ENCODE assay signal across 1 cellular context in genomic region chr17:73261952-73262675, GRCh38.
A peak's percentile ranks its signal among the peaks of the same experiment; 100 is the strongest.
TF ChIP-seq lines count a peak whose summit lies in the region.

No MANE protein-coding gene starts in this region.

TF ChIP-seq in HepG2, 621 proteins besides CTCF, POLR2A, EP300 and RAD21 (continued from another document and continues in another):
- TF ChIP-seq ZBTB10 (CRISPR knock-in tag; IDR thresholded peaks at IDR 0.05; ENCODE audit: borderline replicate concordance) (peak; percentile 97), ZBTB3 (CRISPR knock-in tag; IDR thresholded peaks at IDR 0.05; ENCODE audit: borderline replicate concordance, low read depth) (no peak; the same call in 1 of the 2 replicates), NRL (CRISPR knock-in tag; IDR thresholded peaks at IDR 0.05; ENCODE audit: borderline replicate concordance) (no peak), SAFB2 (CRISPR knock-in tag; IDR thresholded peaks at IDR 0.05; ENCODE audit: borderline replicate concordance, low read depth) (peak; percentile 82), FOSL2 (CRISPR knock-in tag; IDR thresholded peaks at IDR 0.05) (peak; percentile 4), GTF3A (CRISPR knock-in tag; conservative IDR thresholded peaks at IDR 0.05) (0 out of 2 replicates have a peak, but pooled peaks have one; percentile 35), ETV5 (CRISPR knock-in tag; IDR thresholded peaks at IDR 0.05; ENCODE audit: borderline replicate concordance) (peak; percentile 67), ZNF432 (CRISPR knock-in tag; IDR thresholded peaks at IDR 0.05; ENCODE audit: borderline replicate concordance) (no peak; the same call in 1 of the 2 replicates), GMEB2 (CRISPR knock-in tag; IDR thresholded peaks at IDR 0.05; ENCODE audit: low read depth) (no peak), UBTF (CRISPR knock-in tag; IDR thresholded peaks at IDR 0.05) (peak; percentile 76), ZNF264 (CRISPR knock-in tag; IDR thresholded peaks at IDR 0.05) (peak; percentile 63; the same call in 1 of the 2 replicates), STAG1 (CRISPR knock-in tag; IDR thresholded peaks at IDR 0.05) (peak; percentile 71), ZNF17 (CRISPR knock-in tag; IDR thresholded peaks at IDR 0.05) (no peak), FOXO1 (CRISPR knock-in tag; IDR thresholded peaks at IDR 0.05) (peak; percentile 86), SPEN (CRISPR knock-in tag; IDR thresholded peaks at IDR 0.05; ENCODE audit: low read depth) (peak; percentile 90), CEBPZ (IDR thresholded peaks at IDR 0.05; ENCODE audit: low read length) (no peak), TP53 (CRISPR knock-in tag; conservative IDR thresholded peaks at IDR 0.05) (no peak; the same call in 1 of the 2 replicates), ZNF503 (CRISPR knock-in tag; IDR thresholded peaks at IDR 0.05) (no peak), CBX1 (IDR thresholded peaks at IDR 0.05; ENCODE audit: low read depth) (peak; percentile 32), SOX6 (IDR thresholded peaks at IDR 0.05) (no peak), SOX6 (CRISPR knock-in tag; IDR thresholded peaks at IDR 0.05) (peak; percentile 87), ZBTB37 (CRISPR knock-in tag; IDR thresholded peaks at IDR 0.05) (peak; percentile 81), ZNF383 (CRISPR knock-in tag; IDR thresholded peaks at IDR 0.05; ENCODE audit: borderline replicate concordance) (no peak; the same call in 1 of the 2 replicates), GATA4 (IDR thresholded peaks at IDR 0.05; ENCODE audit: borderline replicate concordance, low read depth) (peak; percentile 20; the same call in 1 of the 2 replicates), PBX3 (CRISPR knock-in tag; IDR thresholded peaks at IDR 0.05; ENCODE audit: borderline replicate concordance) (no peak), REST (IDR thresholded peaks at IDR 0.05; ENCODE audit: borderline replicate concordance in 1 of 2, low read depth in 1 of 2, low read length in 2 of 2) (peak in 1 of 2 experiments; percentile 42; a peak in 1 of 4 replicates), ZMAT5 (CRISPR knock-in tag; IDR thresholded peaks at IDR 0.05; ENCODE audit: borderline replicate concordance, low read depth) (no peak), ZNF841 (CRISPR knock-in tag; IDR thresholded peaks at IDR 0.05; ENCODE audit: borderline replicate concordance) (no peak), ZNF816 (CRISPR knock-in tag; IDR thresholded peaks at IDR 0.05; ENCODE audit: borderline replicate concordance) (no peak), RAD51 (IDR thresholded peaks at IDR 0.05; ENCODE audit: borderline replicate concordance) (no peak), ZKSCAN1 (IDR thresholded peaks at IDR 0.05; ENCODE audit: low read length) (no peak), HIVEP1 (CRISPR knock-in tag; IDR thresholded peaks at IDR 0.05) (peak; percentile 63; the same call in 1 of the 2 replicates), XBP1 (CRISPR knock-in tag; IDR thresholded peaks at IDR 0.05) (no peak), TOE1 (CRISPR knock-in tag; IDR thresholded peaks at IDR 0.05) (no peak), HDAC1 (CRISPR knock-in tag; IDR thresholded peaks at IDR 0.05) (peak; percentile 66; the same call in 1 of the 2 replicates), BRF2 (CRISPR knock-in tag; IDR thresholded peaks at IDR 0.05) (peak; percentile 67; the same call in 1 of the 2 replicates), GFI1 (CRISPR knock-in tag; IDR thresholded peaks at IDR 0.05; ENCODE audit: borderline replicate concordance) (peak; percentile 54; the same call in 1 of the 2 replicates), TCF7 (IDR thresholded peaks at IDR 0.05; ENCODE audit: low read depth) (peak; percentile 40)
